24 cellular contexts compared by ENCODE assay signal in the genomic region with DNA sequence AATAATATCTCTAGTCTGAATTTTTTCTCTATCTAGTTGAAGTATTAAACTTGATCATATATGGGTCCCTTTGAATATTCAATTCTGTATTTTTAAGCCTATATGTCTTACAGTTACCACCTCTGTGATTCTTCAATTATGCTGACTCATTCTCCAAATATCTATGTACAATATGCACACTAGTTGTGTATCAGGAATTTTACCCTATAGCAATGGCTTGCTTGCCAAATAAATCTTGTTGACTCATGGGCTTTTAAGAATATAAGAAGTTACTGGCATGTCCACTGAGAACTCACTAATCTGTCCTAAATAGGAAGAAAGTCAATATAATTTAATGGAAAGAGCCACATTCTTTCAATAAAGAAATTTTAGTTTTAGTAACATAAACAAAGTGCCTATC.
A peak's percentile ranks its signal among the peaks of the same experiment; 100 is the strongest.
DNase-seq lines count a peak whose midpoint lies in the region; ATAC-seq, FAIRE-seq and TF ChIP-seq lines count a peak whose summit lies in the region.
"Had no signal": no experiment of that assay in that cellular context is flagged by ENCODE, and none has a peak within 500 bp of the region (broad histone marks: within the 10 kb centered on the region; RNA-seq: fewer than 3 reads in every experiment).

No MANE protein-coding gene starts in this region.

- H3K4me3 ChIP-seq in GM23248 (no peak overlapping the region), bronchial epithelial cell (ENCODE audit: low read depth, low read length) (no peak overlapping the region), mesenchymal stem cell (ENCODE audit: insufficient read depth in 1 of 2, low read depth in 1 of 2, low read length in 2 of 2) (no peak overlapping the region), small intestine (ENCODE audit: low read depth in 1 of 2, low read length in 2 of 2) (no peak overlapping the region), left ventricle myocardium inferior (no peak overlapping the region)
- H3K4me3 ChIP-seq: cardiac muscle cell, MG63, sigmoid colon had no signal

- H2BK120ac ChIP-seq in mesenchymal stem cell (ENCODE audit: low read depth, low read length): no peak overlapping the region

- H3K27me3 Mint-ChIP-seq in endothelial cell (ENCODE audit: unreplicated experiment): no peaks in the 10 kb centered on the region

- H3K4me2 ChIP-seq in GM23248 (ENCODE audit: unreplicated experiment): peak overlapping the region; percentile 7
- H3K4me2 ChIP-seq in mesenchymal stem cell (ENCODE audit: low read length, poor library complexity, severe bottlenecking): no peak overlapping the region

- no peak overlapping the region for H3K18ac ChIP-seq in mesenchymal stem cell (ENCODE audit: low read depth in 1 of 2, low read length in 2 of 2)

- H3K9me3 ChIP-seq in GM23248 (ENCODE audit: low read depth) (no peaks in the 10 kb centered on the region), mesenchymal stem cell (ENCODE audit: control insufficient read depth, low read length) (no peaks in the 10 kb centered on the region), small intestine (ENCODE audit: control insufficient read depth, low read depth) (no peaks in the 10 kb centered on the region), left ventricle myocardium inferior (replicated peaks) (no peaks in the 10 kb centered on the region)
- H3K9me3 ChIP-seq: Caco-2, MG63, sigmoid colon had no signal

- H2BK5ac ChIP-seq in mesenchymal stem cell (ENCODE audit: low read depth, low read length, poor library complexity, severe bottlenecking): no peak overlapping the region

- H3K9me2 ChIP-seq in GM23248 (ENCODE audit: insufficient read depth): no peaks in the 10 kb centered on the region

- H3K27me3 ChIP-seq in GM23248 (replicated peaks; ENCODE audit: insufficient read depth): no peaks in the 10 kb centered on the region
- H3K27me3 ChIP-seq in bronchial epithelial cell (ENCODE audit: control insufficient read depth, insufficient read depth, low read length): no peaks in the 10 kb centered on the region
- H3K27me3 ChIP-seq in mesenchymal stem cell (ENCODE audit: control insufficient read depth in 1 of 2, insufficient read depth in 1 of 2, low read length in 2 of 2): no peaks in the 10 kb centered on the region
- no peaks in the 10 kb centered on the region for H3K27me3 ChIP-seq in small intestine (ENCODE audit: control insufficient read depth in 2 of 2, insufficient read depth in 2 of 2, low read length in 2 of 2)
- no peaks in the 10 kb centered on the region for H3K27me3 ChIP-seq in left ventricle myocardium inferior (ENCODE audit: low read depth)
- H3K27me3 ChIP-seq: cardiac muscle cell, MG63, sigmoid colon had no signal

- TF ChIP-seq CTCF in bronchial epithelial cell (IDR thresholded peaks at IDR 0.05; ENCODE audit: insufficient read depth, low read length, severe bottlenecking) (no peak), left ventricle myocardium inferior (IDR thresholded peaks at IDR 0.05; ENCODE audit: borderline replicate concordance) (no peak), endothelial cell (IDR thresholded peaks at IDR 0.05; ENCODE audit: unreplicated experiment) (no peak)

- ATAC-seq in HG03378 (IDR thresholded peaks at IDR 0.05; ENCODE audit: unreplicated experiment): no peak
- ATAC-seq: activated CD8-positive, alpha-beta T cell treated with anti-CD3 and anti-CD28 coated beads for 36 hours; activated naive CD4-positive, alpha-beta T cell treated with anti-CD3 and anti-CD28 coated beads, Interleukin-2, amount 50 U/mL, for 72 hours; activated T-cell treated with anti-CD3 and anti-CD28 coated beads, Interleukin-2, amount 50 U/mL, for 4 hours; left lobe of liver; WTC11 had no signal

- H3K27ac Mint-ChIP-seq in endothelial cell (ENCODE audit: unreplicated experiment): no peak overlapping the region
- H3K27ac Mint-ChIP-seq: activated CD8-positive, alpha-beta T cell treated with anti-CD3 and anti-CD28 coated beads for 36 hours; activated naive CD4-positive, alpha-beta T cell treated with anti-CD3 and anti-CD28 coated beads, Interleukin-2, amount 50 U/mL, for 72 hours; WTC11 had no signal

- H3K4me3 Mint-ChIP-seq in endothelial cell (ENCODE audit: unreplicated experiment): no peak overlapping the region
- H3K4me3 Mint-ChIP-seq: activated CD8-positive, alpha-beta T cell treated with anti-CD3 and anti-CD28 coated beads for 36 hours; activated T-cell treated with anti-CD3 and anti-CD28 coated beads, Interleukin-2, amount 50 U/mL, for 4 hours; WTC11 had no signal

- H2BK12ac ChIP-seq in mesenchymal stem cell (ENCODE audit: low read length in 2 of 2): no peak overlapping the region

- H3K36me3 Mint-ChIP-seq in endothelial cell (ENCODE audit: low read depth, unreplicated experiment): no peaks in the 10 kb centered on the region
- H3K36me3 Mint-ChIP-seq: activated naive CD4-positive, alpha-beta T cell treated with anti-CD3 and anti-CD28 coated beads, Interleukin-2, amount 50 U/mL, for 72 hours; WTC11 had no signal

- no peak for FAIRE-seq in bronchial epithelial cell (lab: Jason Lieb, UNC)
- FAIRE-seq in small intestine (lab: Jason Lieb, UNC): no peak
- FAIRE-seq: G401.6 had no signal

- H3K4me1 Mint-ChIP-seq in endothelial cell (ENCODE audit: unreplicated experiment): no peaks in the 10 kb centered on the region

- no peak overlapping the region for H4K8ac ChIP-seq in mesenchymal stem cell (ENCODE audit: low read length)

- H3K14ac ChIP-seq in mesenchymal stem cell (ENCODE audit: low read length in 2 of 2): no peak overlapping the region

- H3K23ac ChIP-seq in mesenchymal stem cell (ENCODE audit: low read length in 2 of 2): no peak overlapping the region

- no peak overlapping the region for H3K4ac ChIP-seq in mesenchymal stem cell (ENCODE audit: low read depth in 1 of 2, low read length in 2 of 2)

- H3K27ac ChIP-seq in GM23248: no peak overlapping the region
- no peak overlapping the region for H3K27ac ChIP-seq in mesenchymal stem cell (ENCODE audit: low read length, poor library complexity, severe bottlenecking)
- no peak overlapping the region for H3K27ac ChIP-seq in small intestine (ENCODE audit: low read depth in 1 of 2, low read length in 1 of 2)
- no peak overlapping the region for H3K27ac ChIP-seq in left ventricle myocardium inferior (replicated peaks)
- H3K27ac ChIP-seq: cardiac muscle cell, sigmoid colon had no signal

- H3K79me1 ChIP-seq in mesenchymal stem cell (replicated peaks; ENCODE audit: low read length, poor library complexity, severe bottlenecking): peaks cover 6% of the 10 kb centered on the region

- H2AFZ ChIP-seq in GM23248 (no peak overlapping the region), mesenchymal stem cell (ENCODE audit: low read depth, low read length) (no peak overlapping the region)

- no peaks in the 10 kb centered on the region; the same call in 1 of the 2 replicates for H3K36me3 ChIP-seq in GM23248 (ENCODE audit: low read depth)
- no peaks in the 10 kb centered on the region for H3K36me3 ChIP-seq in bronchial epithelial cell (ENCODE audit: control insufficient read depth, insufficient read depth, low read length)
- peaks cover 0 to 9% of the 10 kb centered on the region in 2 experiments for H3K36me3 ChIP-seq in mesenchymal stem cell (ENCODE audit: control insufficient read depth in 1 of 2, insufficient read depth in 2 of 2, low read depth in 1 of 2, low read length in 2 of 2)
- no peaks in the 10 kb centered on the region for H3K36me3 ChIP-seq in small intestine (ENCODE audit: control insufficient read depth in 2 of 2, insufficient read depth in 2 of 2, low read length in 2 of 2)
- no peaks in the 10 kb centered on the region for H3K36me3 ChIP-seq in left ventricle myocardium inferior
- H3K36me3 ChIP-seq: cardiac muscle cell, MG63, sigmoid colon had no signal

- intact Hi-C loops in left ventricle myocardium inferior (cut with micrococcal nuclease): no loop called here

- H2BK15ac ChIP-seq in mesenchymal stem cell (ENCODE audit: low read depth, poor library complexity, severe bottlenecking): no peak overlapping the region

- in situ Hi-C loops in GM23248 (cut with MboI): no loop called here

- DNase-seq in GM23248: peak; percentile 31
- peak; percentile 3 for DNase-seq in NCI-H460 (ENCODE audit: extremely low read depth, low read depth)
- peak; percentile 94 for DNase-seq in bronchial epithelial cell (ENCODE audit: low read depth)
- peak; percentile 35 for DNase-seq in mesenchymal stem cell
- no peak for DNase-seq in small intestine
- DNase-seq in left ventricle myocardium inferior: no peak
- no peak for DNase-seq in endothelial cell (ENCODE audit: low spot score)
- DNase-seq: activated CD8-positive, alpha-beta T cell treated with anti-CD3 and anti-CD28 coated beads for 36 hours; activated T-cell treated with anti-CD3 and anti-CD28 coated beads, Interleukin-2, amount 50 U/mL, for 4 hours; Caco-2; effector CD4-positive, alpha-beta T cell; MG63; NCI-H1694 treated with DMSO at 0.1 percent for 48 hours; NCI-H345; SHP77; sigmoid colon; stimulated activated CD4-positive, alpha-beta T cell treated with anti-CD3 and anti-CD28 coated beads, Interleukin-4, amount 100 ng/mL, for 24 hours; T-helper 2 cell had no signal

- no peaks in the 10 kb centered on the region for H4K20me1 ChIP-seq in GM23248 (ENCODE audit: insufficient read depth)

- H3K9ac ChIP-seq in GM23248 (no peak overlapping the region), mesenchymal stem cell (ENCODE audit: low read length) (no peak overlapping the region)

- no peaks in the 10 kb centered on the region for H3K79me2 ChIP-seq in GM23248 (ENCODE audit: insufficient read depth)

- H3K4me1 ChIP-seq in GM23248 (ENCODE audit: insufficient read depth): peaks cover 9% of the 10 kb centered on the region
- H3K4me1 ChIP-seq in mesenchymal stem cell (ENCODE audit: control insufficient read depth, insufficient read depth, low read depth, low read length): no peaks in the 10 kb centered on the region
- no peaks in the 10 kb centered on the region for H3K4me1 ChIP-seq in small intestine (ENCODE audit: control insufficient read depth in 2 of 2, insufficient read depth in 1 of 2, low read depth in 1 of 2, low read length in 1 of 2)
- H3K4me1 ChIP-seq in left ventricle myocardium inferior: peaks cover 33% of the 10 kb centered on the region

- peaks cover 8% of the 10 kb centered on the region for H3F3A ChIP-seq in GM23248 (ENCODE audit: insufficient read depth)

- H3K9me3 Mint-ChIP-seq in endothelial cell (ENCODE audit: unreplicated experiment): no peaks in the 10 kb centered on the region
- H3K9me3 Mint-ChIP-seq: activated CD8-positive, alpha-beta T cell treated with anti-CD3 and anti-CD28 coated beads for 36 hours; activated T-cell treated with anti-CD3 and anti-CD28 coated beads, Interleukin-2, amount 50 U/mL, for 4 hours; WTC11 had no signal

- no peak overlapping the region for H4K91ac ChIP-seq in mesenchymal stem cell (ENCODE audit: low read length)

- no peak overlapping the region for H2AK5ac ChIP-seq in mesenchymal stem cell (ENCODE audit: low read length, severe bottlenecking)

Comparison
In these comparisons a context has a peak if more than half of its experiments do, and no peak if none do; other contexts are left out.
1. DNase-seq: peak in GM23248 (single experiment), NCI-H460 (single experiment), bronchial epithelial cell (single experiment) and mesenchymal stem cell (single experiment); none in small intestine (single experiment), left ventricle myocardium inferior (single experiment) and endothelial cell (single experiment).